Comparison of ENCODE assay signal across 1 cellular context in genomic region chr10:27153855-27154198, GRCh38.
TF ChIP-seq lines count a peak whose summit lies in the region.

No MANE protein-coding gene starts in this region.

TF ChIP-seq in HepG2, 621 proteins besides CTCF, POLR2A, EP300 and RAD21:
- TF ChIP-seq ZBTB10 (CRISPR knock-in tag; IDR thresholded peaks at IDR 0.05; ENCODE audit: borderline replicate concordance) (no peak), ZBTB3 (CRISPR knock-in tag; IDR thresholded peaks at IDR 0.05; ENCODE audit: borderline replicate concordance, low read depth) (0 out of 2 replicates have a peak, but pooled peaks have one; percentile 13), GTF3A (CRISPR knock-in tag; conservative IDR thresholded peaks at IDR 0.05) (no peak), BRD4 (CRISPR knock-in tag; IDR thresholded peaks at IDR 0.05) (0 out of 2 replicates have a peak, but pooled peaks have one; percentile 68), SRSF1 (optimal IDR thresholded peaks at IDR 0.05; ENCODE audit: low read depth, low read length) (peak; percentile 22), ZZZ3 (CRISPR knock-in tag; IDR thresholded peaks at IDR 0.05; ENCODE audit: borderline replicate concordance) (peak; percentile 32; the same call in 1 of the 2 replicates), AGO1 (IDR thresholded peaks at IDR 0.05; ENCODE audit: low read depth, low read length, poor library complexity, severe bottlenecking) (no peak), ZNF878 (CRISPR knock-in tag; IDR thresholded peaks at IDR 0.05) (peak; percentile 27; the same call in 1 of the 2 replicates), TSC22D2 (CRISPR knock-in tag; IDR thresholded peaks at IDR 0.05; ENCODE audit: borderline replicate concordance) (0 out of 2 replicates have a peak, but pooled peaks have one; percentile 21), TEF (CRISPR knock-in tag; IDR thresholded peaks at IDR 0.05) (0 out of 2 replicates have a peak, but pooled peaks have one; percentile 10), ZNF124 (CRISPR knock-in tag; IDR thresholded peaks at IDR 0.05) (0 out of 2 replicates have a peak, but pooled peaks have one; percentile 20), ZNF761 (CRISPR knock-in tag; conservative IDR thresholded peaks at IDR 0.05) (0 out of 2 replicates have a peak, but pooled peaks have one; percentile 16)
